Comparison of ENCODE assay signal across 8 cellular contexts in genomic region chr20:58818585-58819285, GRCh38. TPM values are rescaled to one million over a fixed set of nuclear protein-coding genes. Genes with fewer than 3 reads are reported as not detected.
A peak's percentile ranks its signal among the peaks of the same experiment; 100 is the strongest.
DNase-seq lines count a peak whose midpoint lies in the region; ATAC-seq, FAIRE-seq and TF ChIP-seq lines count a peak whose summit lies in the region.

No MANE protein-coding gene starts in this region.

- H2AFZ ChIP-seq in PC-3 (ENCODE audit: low read length): no peak overlapping the region
- no peak overlapping the region for H2AFZ ChIP-seq in astrocyte (ENCODE audit: low read depth, low read length)

- H3K4me1 Mint-ChIP-seq in astrocyte (ENCODE audit: low read depth, unreplicated experiment): peaks cover 16% of the 10 kb centered on the region
- H3K4me1 Mint-ChIP-seq in glutamatergic neuron (ENCODE audit: low read depth, unreplicated experiment): peaks cover 5% of the 10 kb centered on the region

- H3K4me3 ChIP-seq in PC-3 (ENCODE audit: low read length): no peak overlapping the region
- H3K4me3 ChIP-seq in astrocyte (ENCODE audit: insufficient read depth, low read depth, low read length): no peak overlapping the region

- FAIRE-seq in astrocyte (lab: Jason Lieb, UNC) (no peak), GM19239 (lab: Jason Lieb, UNC) (no peak)

- H3K9me3 ChIP-seq in PC-3 (ENCODE audit: low read length) (no peaks in the 10 kb centered on the region), astrocyte (ENCODE audit: insufficient read depth, low read depth, low read length) (no peaks in the 10 kb centered on the region)

- ATAC-seq in PC-3 (no peak), GM21515 (IDR thresholded peaks at IDR 0.05; ENCODE audit: unreplicated experiment) (no peak)

- H3K36me3 ChIP-seq in PC-3 (ENCODE audit: low read depth, low read length): no peaks in the 10 kb centered on the region
- H3K36me3 ChIP-seq in astrocyte (ENCODE audit: insufficient read depth, low read length): no peaks in the 10 kb centered on the region

- peaks cover 5% of the 10 kb centered on the region for H3K27me3 Mint-ChIP-seq in astrocyte (ENCODE audit: low read depth, unreplicated experiment)
- H3K27me3 Mint-ChIP-seq in glutamatergic neuron (ENCODE audit: unreplicated experiment): peaks cover 10% of the 10 kb centered on the region

- H3K4me2 ChIP-seq in PC-3 (ENCODE audit: low read length) (no peak overlapping the region), astrocyte (ENCODE audit: low read length) (peak overlapping the region; percentile 39)

- H3K27ac Mint-ChIP-seq in astrocyte (ENCODE audit: unreplicated experiment) (peak overlapping the region; percentile 53), glutamatergic neuron (ENCODE audit: unreplicated experiment) (no peak overlapping the region)

- CTCF ChIA-PET in PC-3 (lab: Charles Lee): no interaction called here

- H3F3A ChIP-seq in PC-3 (ENCODE audit: low read length, unreplicated experiment): no peaks in the 10 kb centered on the region

- intact Hi-C loops in PC-3 (cut with micrococcal nuclease): no loop called here

- no peaks in the 10 kb centered on the region for H3K4me1 ChIP-seq in PC-3 (ENCODE audit: insufficient read depth, low read length)
- H3K4me1 ChIP-seq in astrocyte (ENCODE audit: insufficient read depth, low read length): peaks cover 16% of the 10 kb centered on the region

- POLR2A ChIA-PET in PC-3 (lab: Charles Lee; ENCODE audit: unreplicated experiment): no interaction called here

- no peaks in the 10 kb centered on the region for H3K79me2 ChIP-seq in PC-3 (ENCODE audit: low read length)
- H3K79me2 ChIP-seq in astrocyte (ENCODE audit: insufficient read depth, low read length): no peaks in the 10 kb centered on the region

- no peaks in the 10 kb centered on the region for H3K9me2 ChIP-seq in PC-3 (replicated peaks; ENCODE audit: low read length)

- H3K27me3 ChIP-seq in PC-3 (ENCODE audit: low read length): peaks cover 39% of the 10 kb centered on the region
- H3K27me3 ChIP-seq in astrocyte (ENCODE audit: insufficient read depth, low read length): no peaks in the 10 kb centered on the region

- no peak overlapping the region for H3K27ac ChIP-seq in PC-3 (ENCODE audit: low read length)
- H3K27ac ChIP-seq in astrocyte (ENCODE audit: low read depth, low read length): peak overlapping the region; percentile 46

- TF ChIP-seq CTCF in PC-3 (conservative IDR thresholded peaks at IDR 0.05; ENCODE audit: low read depth, low read length) (no peak), astrocyte (IDR thresholded peaks at IDR 0.05; ENCODE audit: insufficient read depth, low read depth, low read length) (no peak), glutamatergic neuron (IDR thresholded peaks at IDR 0.05; ENCODE audit: partially characterized antibody, unreplicated experiment) (no peak)

- H4K20me1 ChIP-seq in PC-3 (ENCODE audit: low read length) (no peaks in the 10 kb centered on the region), astrocyte (ENCODE audit: insufficient read depth, low read length) (peaks cover 4% of the 10 kb centered on the region)

- DNase-seq in EH (ENCODE audit: low read depth) (peak; percentile 84), PC-3 (peak; percentile 51), astrocyte (ENCODE audit: low read depth) (peak; percentile 97), glutamatergic neuron (no peak), GM19239 (ENCODE audit: insufficient read length, low spot score) (no peak), nucleus accumbens (lab: John Stamatoyannopoulos, UW) (no peak)
- DNase-seq in stimulated activated CD4-positive, alpha-beta T cell treated with anti-CD3 and anti-CD28 coated beads, Interleukin-12 subunit alpha, Interleukin-12 subunit beta, amount 100 ng/mL, for 4 hours: peak; percentile 12

- peaks cover 23% of the 10 kb centered on the region for H3K36me3 Mint-ChIP-seq in astrocyte (ENCODE audit: low read depth, unreplicated experiment)
- peaks cover 22% of the 10 kb centered on the region for H3K36me3 Mint-ChIP-seq in glutamatergic neuron (ENCODE audit: unreplicated experiment)

- no peak overlapping the region for H3K4me3 Mint-ChIP-seq in astrocyte (ENCODE audit: unreplicated experiment)
- H3K4me3 Mint-ChIP-seq in glutamatergic neuron (ENCODE audit: unreplicated experiment): no peak overlapping the region

- no TSS peak for BruUV-seq in PC-3 (replicated peaks; lab: Mats Ljungman, UMichigan)

- H3K9ac ChIP-seq in PC-3 (ENCODE audit: low read length) (no peak overlapping the region), astrocyte (ENCODE audit: low read length) (peak overlapping the region; percentile 25)

- H3K9me3 Mint-ChIP-seq in astrocyte (ENCODE audit: unreplicated experiment) (peaks cover 22% of the 10 kb centered on the region), glutamatergic neuron (ENCODE audit: unreplicated experiment) (peaks cover 16% of the 10 kb centered on the region)

RNA-seq across cellular contexts. Expression of gene GNAS-AS1, which starts 32.0 kb away (rescaled TPM):
- total RNA-seq in PC-3 (2014; rRNA removed) (0.11 TPM in 1 of 2 replicates, not detected in the other), astrocyte (2.8 and 3.8 TPM in 2 replicates), glutamatergic neuron (ENCODE audit: unreplicated experiment) (11.7 TPM)

RNA-seq across cellular contexts. Expression of gene GNAS, which starts 33.8 kb away (rescaled TPM):
- total RNA-seq in PC-3 (2014; rRNA removed): 694 and 822 TPM in 2 replicates
- total RNA-seq in astrocyte: 1,937 and 2,003 TPM in 2 replicates
- 1,989 TPM for total RNA-seq in glutamatergic neuron (ENCODE audit: unreplicated experiment)

Comparison
In these comparisons a context has a peak if more than half of its experiments do, and no peak if none do; other contexts are left out.
1. DNase-seq: peak in EH (single experiment), PC-3 (single experiment), astrocyte (single experiment) and stimulated activated CD4-positive, alpha-beta T cell treated with anti-CD3 and anti-CD28 coated beads, Interleukin-12 subunit alpha, Interleukin-12 subunit beta, amount 100 ng/mL, for 4 hours (single experiment); none in glutamatergic neuron (single experiment), GM19239 (single experiment) and nucleus accumbens (0 of 56).